23 cellular contexts compared by ENCODE assay signal in genomic region chr9:128835246-128836210, GRCh38. TPM values are rescaled to one million over a fixed set of nuclear protein-coding genes. Genes with fewer than 3 reads are reported as not detected.
DNase-seq lines count a peak whose midpoint lies in the region; ATAC-seq and TF ChIP-seq lines count a peak whose summit lies in the region.
"Had no signal": no experiment of that assay in that cellular context is flagged by ENCODE, and none has a peak within 500 bp of the region (broad histone marks: within the 10 kb centered on the region; RNA-seq: fewer than 3 reads in every experiment).

No MANE protein-coding gene starts in this region.

- H3K27me3 ChIP-seq in trophoblast cell (ENCODE audit: insufficient read depth, low read length), result no peaks in the 10 kb centered on the region
- H3K27me3 ChIP-seq: SJSA1 had no signal

- no peak overlapping the region for H2AK5ac ChIP-seq in trophoblast cell (ENCODE audit: low read length)

- H2BK12ac ChIP-seq in trophoblast cell (ENCODE audit: low read length), result no peak overlapping the region

- no peaks in the 10 kb centered on the region for H3K9me3 Mint-ChIP-seq in T-cell
- H3K9me3 Mint-ChIP-seq: CD4-positive, CD25-positive, alpha-beta regulatory T cell had no signal

- H4K8ac ChIP-seq in trophoblast cell (ENCODE audit: low read depth, low read length), result no peak overlapping the region

- H3K4me1 ChIP-seq in HEK293 (ENCODE audit: control insufficient read depth, insufficient read depth, low read length) (no peaks in the 10 kb centered on the region), trophoblast cell (ENCODE audit: control insufficient read depth in 1 of 2, insufficient read depth in 2 of 2, low read length in 2 of 2) (peaks cover 8 to 9% of the 10 kb centered on the region in 2 experiments)
- H3K4me1 ChIP-seq: A549, SJSA1 had no signal

- H3K4me1 Mint-ChIP-seq in T-cell, result no peaks in the 10 kb centered on the region
- H3K4me1 Mint-ChIP-seq: T-helper 17 cell had no signal

- H3K27me3 Mint-ChIP-seq in T-cell, result no peaks in the 10 kb centered on the region
- H3K27me3 Mint-ChIP-seq: CD4-positive, CD25-positive, alpha-beta regulatory T cell; T-helper 17 cell had no signal

- no peak for TF ChIP-seq CTCF in HEK293 (tag by site-specific recombination; IDR thresholded peaks at IDR 0.05)

- no peaks in the 10 kb centered on the region for H3K79me1 ChIP-seq in trophoblast cell (ENCODE audit: low read length)

- H3K4me3 ChIP-seq in HEK293 (ENCODE audit: low read depth, low read length) (no peak overlapping the region), trophoblast cell (ENCODE audit: low read depth, low read length) (no peak overlapping the region)
- H3K4me3 ChIP-seq: A549, SJSA1 had no signal

- H3K36me3 ChIP-seq in HEK293 (ENCODE audit: control insufficient read depth in 2 of 2, insufficient read depth in 1 of 2, low read length in 2 of 2) (peaks cover 0 to 22% of the 10 kb centered on the region in 2 experiments; a peak in 2 of 3 replicates), trophoblast cell (ENCODE audit: control insufficient read depth in 1 of 2, insufficient read depth in 2 of 2, low read length in 2 of 2) (peaks cover 5 to 8% of the 10 kb centered on the region in 2 experiments)

- H4K12ac ChIP-seq in trophoblast cell (ENCODE audit: low read depth, low read length), result no peak overlapping the region

- H3K23ac ChIP-seq in trophoblast cell (ENCODE audit: low read length), result no peak overlapping the region

- H3K9ac ChIP-seq in trophoblast cell (ENCODE audit: low read length), result no peak overlapping the region

- no peak overlapping the region for H3K4ac ChIP-seq in trophoblast cell (ENCODE audit: low read depth, low read length)

- POLR2A ChIA-PET in HEK293 (lab: Yijun Ruan, JAX), result interaction anchor here (0.5 to 0.7 kb wide), 4 partner anchors 14 to 524 kb away, joined by 3 to 5 read pairs (median 4); partner anchors contain the start of gene KYAT1
- POLR2A ChIA-PET in T-cell (lab: Charles Lee), result no interaction called here

- H3K4me3 Mint-ChIP-seq in T-cell, result no peak overlapping the region
- H3K4me3 Mint-ChIP-seq: CD4-positive, CD25-positive, alpha-beta regulatory T cell; T-helper 17 cell had no signal

- no peak overlapping the region for H3K27ac Mint-ChIP-seq in T-cell
- H3K27ac Mint-ChIP-seq: CD4-positive, CD25-positive, alpha-beta regulatory T cell had no signal

- H2BK120ac ChIP-seq in trophoblast cell (ENCODE audit: insufficient read depth, low read length, poor library complexity), result no peak overlapping the region

- H3K14ac ChIP-seq in trophoblast cell (ENCODE audit: low read length), result no peak overlapping the region

- ATAC-seq in T-cell (replicated peaks in 1 of 4) (no peak), GM18502 (IDR thresholded peaks at IDR 0.05; ENCODE audit: poor library complexity, unreplicated experiment) (no peak), HG03354 (IDR thresholded peaks at IDR 0.05; ENCODE audit: poor library complexity, severe bottlenecking, unreplicated experiment) (no peak)
- ATAC-seq: A549, HCT116, T-helper 17 cell had no signal

- CTCF ChIA-PET in HEK293 (lab: Yijun Ruan, JAX), result interaction anchor here (0.6 kb wide), 1 partner anchor 11 kb away, joined by 4 read pairs; no protein-coding TSS in a partner anchor
- CTCF ChIA-PET in T-cell (lab: Charles Lee), result no interaction called here

- H3K27ac ChIP-seq in HEK293 (ENCODE audit: extremely low read depth, low read depth, low read length) (no peak overlapping the region), trophoblast cell (ENCODE audit: low read depth, low read length) (no peak overlapping the region)
- H3K27ac ChIP-seq: A549, SJSA1 had no signal

- H3K9me3 ChIP-seq in HEK293 (ENCODE audit: control insufficient read depth, insufficient read depth, low read depth, low read length), result no peaks in the 10 kb centered on the region
- peaks cover 2% of the 10 kb centered on the region for H3K9me3 ChIP-seq in trophoblast cell (ENCODE audit: insufficient read depth, low read depth, low read length)
- H3K9me3 ChIP-seq: A549, SJSA1 had no signal

- no peaks in the 10 kb centered on the region for H3K79me2 ChIP-seq in trophoblast cell (ENCODE audit: control insufficient read depth, insufficient read depth, low read length, poor library complexity)

- H3K36me3 Mint-ChIP-seq in T-cell, result peaks cover 23% of the 10 kb centered on the region

- WGBS in trophoblast cell (ENCODE audit: extremely low coverage, insufficient coverage, insufficient read length), result no CpG with 5 or more reads among the region's 28 CpGs

- DNase-seq in AG20443 (ENCODE audit: low spot score) (peak; percentile 5), germinal center (ENCODE audit: low spot score) (peak; percentile 1), trophoblast cell (peak; percentile 61 to 74), T-cell (no peak)
- DNase-seq: CD4-positive, CD25-positive, alpha-beta regulatory T cell; DMS 273 treated with DMSO at 0.1 percent for 48 hours; DND-41; GOT3; KBM-7; NCI-H1092 treated with DMSO at 0.1 percent for 48 hours; NCI-H1436 treated with DMSO at 0.1 percent for 48 hours; NCI-H1930; NCI-H2227 treated with DMSO at 0.1 percent for 48 hours; NCI-H510A; NCI-H748 treated with DMSO at 0.1 percent for 48 hours; NK-92 treated with Interleukin-12 subunit alpha and Interleukin-12 subunit beta, amount 100 ng/mL, for 24 hours; T-helper 17 cell had no signal

- no peak overlapping the region for H4K91ac ChIP-seq in trophoblast cell (ENCODE audit: low read depth, low read length)

- H3K4me2 ChIP-seq in trophoblast cell (ENCODE audit: low read length), result no peak overlapping the region
- H3K4me2 ChIP-seq: A549 had no signal

- H2AFZ ChIP-seq in trophoblast cell (ENCODE audit: insufficient read depth, low read length, poor library complexity), result no peak overlapping the region

- no peak overlapping the region for H3K18ac ChIP-seq in trophoblast cell (ENCODE audit: low read length)

- H2BK5ac ChIP-seq in trophoblast cell (ENCODE audit: low read depth, low read length, poor library complexity), result no peak overlapping the region

TF ChIP-seq in HEK293, 187 proteins besides CTCF, POLR2A, EP300 and RAD21:
- TF ChIP-seq ZNF350 (tag by site-specific recombination; IDR thresholded peaks at IDR 0.05), result no peak
- TF ChIP-seq ZNF211 (tag by site-specific recombination; IDR thresholded peaks at IDR 0.05; ENCODE audit: low read depth), result no peak
- peak; percentile 55 for TF ChIP-seq ZNF366 (tag by site-specific recombination; conservative IDR thresholded peaks at IDR 0.05)

RNA-seq across cellular contexts. Expression of gene SPOUT1, which starts 5.9 kb away (rescaled TPM):
- polyA plus RNA-seq in trophoblast cell (2013), result 12.7 and 12.8 TPM in 2 replicates
- total RNA-seq in T-cell, result 10 to 100 TPM; 43.7 to 89.4 (median 82.6) TPM

RNA-seq across cellular contexts. Expression of gene ENDOG, which starts 17.2 kb away (rescaled TPM):
- 9.7 and 10.2 TPM in 2 replicates for polyA plus RNA-seq in trophoblast cell (2013)
- total RNA-seq in T-cell, result 10 to 100 TPM; 11.3 to 31.1 (median 25.1) TPM

RNA-seq across cellular contexts. Expression of gene KYAT1, which starts 46.2 kb away (rescaled TPM):
- 3.3 and 4.0 TPM in 2 replicates for polyA plus RNA-seq in trophoblast cell (2013)
- 10 to 100 TPM in 4 of 5 donors, 1 to 10 TPM in 1; 9.7 to 15.6 (median 11.7) TPM for total RNA-seq in T-cell

RNA-seq across cellular contexts. Expression of gene LRRC8A, which starts 46.4 kb away (rescaled TPM):
- 39.7 and 40.9 TPM in 2 replicates for polyA plus RNA-seq in trophoblast cell (2013)
- 10 to 100 TPM; 30.7 to 34.3 (median 33.9) TPM for total RNA-seq in T-cell

RNA-seq across cellular contexts. Expression of gene TBC1D13, which starts 48.5 kb away (rescaled TPM):
- 16.0 TPM in 2 replicates for polyA plus RNA-seq in trophoblast cell (2013)
- total RNA-seq in T-cell, result 10 to 100 TPM; 27.6 to 34.3 (median 31.8) TPM

Comparison
In these comparisons a context has a peak if more than half of its experiments do, and no peak if none do; other contexts are left out.
1. DNase-seq: peak in AG20443 (single experiment), germinal center (single experiment) and trophoblast cell (2 of 2); none in T-cell (0 of 34).